Comparison of ENCODE assay signal across 8 cellular contexts in the genomic region with DNA sequence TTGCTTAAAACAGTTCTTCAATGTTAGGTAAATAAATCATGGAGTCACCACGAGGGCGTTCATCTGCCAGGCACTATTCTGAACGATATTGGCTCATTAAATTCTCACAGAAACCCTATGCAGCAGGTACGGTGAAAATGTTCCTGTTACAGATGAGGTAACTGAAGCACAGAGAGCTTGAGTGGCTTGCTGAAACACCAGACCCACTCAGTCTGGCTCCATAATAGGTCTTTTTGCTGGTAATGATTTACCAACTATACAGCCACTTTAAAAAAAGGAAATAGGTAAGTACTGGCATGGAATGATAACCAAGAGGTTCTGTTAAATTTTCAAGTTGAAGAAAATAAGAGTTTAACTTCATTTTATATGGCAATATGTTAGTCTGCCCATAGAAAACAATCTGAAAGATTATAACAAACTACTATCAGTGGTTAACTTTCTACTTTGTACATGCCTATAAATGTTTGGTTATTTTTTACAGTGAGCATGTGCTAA. TPM values are rescaled to one million over a fixed set of nuclear protein-coding genes. Genes with fewer than 3 reads are reported as not detected.
DNase-seq lines count a peak whose midpoint lies in the region; TF ChIP-seq lines count a peak whose summit lies in the region.

No MANE protein-coding gene starts in this region.

- no peaks in the 10 kb centered on the region for H3K27me3 ChIP-seq in effector memory CD4-positive, alpha-beta T cell (replicated peaks; ENCODE audit: control insufficient read depth, insufficient read depth, low read length, poor library complexity, severe bottlenecking)
- no peaks in the 10 kb centered on the region for H3K27me3 ChIP-seq in prostate gland (replicated peaks; ENCODE audit: insufficient read depth)

- H3K27ac ChIP-seq in effector memory CD4-positive, alpha-beta T cell (ENCODE audit: insufficient read depth, low read length, poor library complexity, severe bottlenecking), result peak overlapping the region; percentile 98
- H3K27ac ChIP-seq in prostate gland, result peak overlapping the region; percentile 97 to 99

- peak overlapping the region; percentile 61 for H3K4me3 ChIP-seq in effector memory CD4-positive, alpha-beta T cell (ENCODE audit: insufficient read depth, low read depth, low read length, poor library complexity, severe bottlenecking)
- peak overlapping the region; percentile 87 to 97 for H3K4me3 ChIP-seq in prostate gland

- no peak for TF ChIP-seq POLR2A in prostate gland (IDR thresholded peaks at IDR 0.05)

- no peak for TF ChIP-seq CTCF in prostate gland (IDR thresholded peaks at IDR 0.05)

- intact Hi-C loops in prostate gland (cut with DNase I), result no loop called here

- WGBS in prostate gland, result 5% methylated on average over 4 of the region's 4 CpGs

- peak; percentile 66 for DNase-seq in DMS53 treated with DMSO at 0.1 percent for 48 hours (lab: John Stamatoyannopoulos, UW; ENCODE audit: unreplicated experiment)
- peak; percentile 14 for DNase-seq in HuH-7 (ENCODE audit: low spot score)
- no peak for DNase-seq in effector memory CD4-positive, alpha-beta T cell
- no peak for DNase-seq in prostate gland (ENCODE audit: low spot score)
- no peak for DNase-seq in NCI-H82 treated with DMSO at 0.1 percent for 48 hours (lab: John Stamatoyannopoulos, UW; ENCODE audit: unreplicated experiment)
- no peak for DNase-seq in NCI-H774 (lab: John Stamatoyannopoulos, UW)
- no peak for DNase-seq in activated gamma-delta T cell (lab: John Stamatoyannopoulos, UW)
- no peak for DNase-seq in pons (ENCODE audit: low spot score)

- H3K4me1 ChIP-seq in effector memory CD4-positive, alpha-beta T cell (ENCODE audit: control insufficient read depth, insufficient read depth, low read length, poor library complexity, severe bottlenecking), result peaks cover 26% of the 10 kb centered on the region
- H3K4me1 ChIP-seq in prostate gland (replicated peaks), result peaks cover 2% of the 10 kb centered on the region

- no peaks in the 10 kb centered on the region for H3K36me3 ChIP-seq in effector memory CD4-positive, alpha-beta T cell (ENCODE audit: control insufficient read depth, insufficient read depth, low read length)
- no peaks in the 10 kb centered on the region for H3K36me3 ChIP-seq in prostate gland

- H3K9me3 ChIP-seq in effector memory CD4-positive, alpha-beta T cell (ENCODE audit: control insufficient read depth, low read length), result no peaks in the 10 kb centered on the region
- no peaks in the 10 kb centered on the region for H3K9me3 ChIP-seq in prostate gland

RNA-seq across cellular contexts. Expression of a gene that starts 1.3 kb away (rescaled TPM):
- 100 to 1,000 TPM in 1 of 2 donors, 10 to 100 TPM in 1; 74.1 to 165 TPM for total RNA-seq in prostate gland

Comparison
In these comparisons a context has a peak if more than half of its experiments do, and no peak if none do; other contexts are left out.
1. DNase-seq: peak in DMS53 treated with DMSO at 0.1 percent for 48 hours (single experiment) and HuH-7 (single experiment); none in effector memory CD4-positive, alpha-beta T cell (0 of 3), prostate gland (single experiment), NCI-H82 treated with DMSO at 0.1 percent for 48 hours (single experiment), NCI-H774 (single experiment), activated gamma-delta T cell (single experiment) and pons (single experiment).